1 cellular context compared by ENCODE assay signal in the genomic region with DNA sequence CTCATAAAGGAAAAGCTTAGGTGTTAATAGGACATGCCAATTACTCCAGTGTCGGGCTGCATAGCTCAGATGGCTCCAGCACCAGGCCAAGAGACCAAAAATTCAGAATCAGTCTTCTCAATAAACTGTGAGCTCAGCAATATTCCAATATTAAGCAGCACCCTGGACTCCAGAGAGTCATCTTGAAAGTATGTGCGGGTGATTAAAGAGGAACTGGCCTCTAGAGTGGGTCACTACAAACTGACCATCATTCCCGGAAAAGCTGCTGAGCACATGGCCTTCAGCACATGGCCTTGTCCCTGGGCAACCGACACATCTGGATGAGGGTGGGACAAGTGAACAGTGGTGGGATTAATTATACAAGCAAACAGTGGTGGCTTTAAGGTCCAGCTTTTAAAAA.
A peak's percentile ranks its signal among the peaks of the same experiment; 100 is the strongest.
TF ChIP-seq lines count a peak whose summit lies in the region.

No MANE protein-coding gene starts in this region.

TF ChIP-seq in HepG2, 621 proteins besides CTCF, POLR2A, EP300 and RAD21:
- TF ChIP-seq MAFF (IDR thresholded peaks at IDR 0.05; ENCODE audit: low read depth, low read length) (peak; percentile 51), MAFK (conservative IDR thresholded peaks at IDR 0.05 in 1 of 2, IDR thresholded peaks at IDR 0.05 in 1 of 2; ENCODE audit: low read length in 2 of 2) (peak; percentile 64 to 66), HOXA3 (CRISPR knock-in tag; IDR thresholded peaks at IDR 0.05) (no peak)
